8 cellular contexts compared by ENCODE assay signal in genomic region chr12:26121841-26122680, GRCh38. TPM values are rescaled to one million over a fixed set of nuclear protein-coding genes. Genes with fewer than 3 reads are reported as not detected.
DNase-seq lines count a peak whose midpoint lies in the region; ATAC-seq and TF ChIP-seq lines count a peak whose summit lies in the region.

No MANE protein-coding gene starts in this region.

- H3K27ac Mint-ChIP-seq in CD4-positive, CD25-positive, alpha-beta regulatory T cell, result no peak overlapping the region

- intact Hi-C loops in adrenal gland (cut with DNase I), result loop anchor here in 1 of 2 donors (10.0 kb wide), 1 partner anchor 153 kb away; no protein-coding TSS in a partner anchor

- H3K9me3 ChIP-seq in CD4-positive, CD25-positive, alpha-beta regulatory T cell (ENCODE audit: control insufficient read depth in 2 of 2, low read length in 2 of 2), result no peaks in the 10 kb centered on the region
- H3K9me3 ChIP-seq in NT2/D1 (ENCODE audit: insufficient read depth, low read length) (no peaks in the 10 kb centered on the region), adrenal gland (replicated peaks in 1 of 3) (no peaks in the 10 kb centered on the region), iPS DF 6.9 (ENCODE audit: control insufficient read depth, insufficient read depth, low read length) (no peaks in the 10 kb centered on the region)

- no peaks in the 10 kb centered on the region for H3K36me3 Mint-ChIP-seq in CD4-positive, CD25-positive, alpha-beta regulatory T cell

- peaks cover 0 to 41% (median 24%) of the 10 kb centered on the region in 4 donors for H3K4me1 Mint-ChIP-seq in CD4-positive, CD25-positive, alpha-beta regulatory T cell

- WGBS in adrenal gland, 4 donors, result 1 to 4% (median 3%) methylated on average over 23 to 94 of the region's 94 CpGs
- no CpG with 5 or more reads among the region's 94 CpGs for WGBS in iPS DF 6.9 (ENCODE audit: insufficient coverage, insufficient read length)

- H3K4me1 ChIP-seq in CD4-positive, CD25-positive, alpha-beta regulatory T cell (ENCODE audit: control insufficient read depth, insufficient read depth, low read length, poor library complexity, severe bottlenecking), result peaks cover 47% of the 10 kb centered on the region
- H3K4me1 ChIP-seq in NT2/D1 (ENCODE audit: insufficient read depth, insufficient read length) (peaks cover 8% of the 10 kb centered on the region), adrenal gland (replicated peaks in 1 of 2) (peaks cover 8 to 21% of the 10 kb centered on the region in 2 donors), iPS DF 6.9 (ENCODE audit: control insufficient read depth, insufficient read depth, low read length) (no peaks in the 10 kb centered on the region)

- no peaks in the 10 kb centered on the region for H3K36me3 ChIP-seq in CD4-positive, CD25-positive, alpha-beta regulatory T cell (ENCODE audit: control insufficient read depth, insufficient read depth, low read length)
- H3K36me3 ChIP-seq in NT2/D1 (ENCODE audit: insufficient read depth, insufficient read length, low read length) (no peaks in the 10 kb centered on the region), adrenal gland (replicated peaks in 1 of 2) (no peaks in the 10 kb centered on the region), iPS DF 6.9 (ENCODE audit: control insufficient read depth, insufficient read depth, low read length) (no peaks in the 10 kb centered on the region)

- no peak for TF ChIP-seq POLR2A in adrenal gland (IDR thresholded peaks at IDR 0.05)

- no peak overlapping the region for H3K27ac ChIP-seq in CD4-positive, CD25-positive, alpha-beta regulatory T cell (ENCODE audit: insufficient read depth, low read length, poor library complexity, severe bottlenecking)
- peak overlapping the region in 4 of 5 donors; percentile 54 to 99 (median 96) for H3K27ac ChIP-seq in adrenal gland
- H3K27ac ChIP-seq in iPS DF 6.9 (ENCODE audit: low read length), result no peak overlapping the region
- peak overlapping the region in 20 of 21 experiments; percentile 47 to 91 (median 81) for H3K27ac ChIP-seq in skin epidermis

- H3K27me3 ChIP-seq in CD4-positive, CD25-positive, alpha-beta regulatory T cell (ENCODE audit: control insufficient read depth, insufficient read depth, low read length), result peaks cover 52% of the 10 kb centered on the region
- H3K27me3 ChIP-seq in NT2/D1 (ENCODE audit: insufficient read depth, insufficient read length), result peaks cover 68% of the 10 kb centered on the region
- no peaks in the 10 kb centered on the region for H3K27me3 ChIP-seq in adrenal gland
- peaks cover 36% of the 10 kb centered on the region for H3K27me3 ChIP-seq in iPS DF 6.9 (ENCODE audit: control insufficient read depth, insufficient read depth, low read length)

- no peak for TF ChIP-seq CTCF in adrenal gland (IDR thresholded peaks at IDR 0.05)

- H3K9me3 Mint-ChIP-seq in CD4-positive, CD25-positive, alpha-beta regulatory T cell, result peaks cover 0 to 2% (median 0%) of the 10 kb centered on the region in 7 donors

- peak overlapping the region; percentile 44 for H3K4me3 ChIP-seq in CD4-positive, CD25-positive, alpha-beta regulatory T cell (ENCODE audit: low read depth, low read length)
- H3K4me3 ChIP-seq in NT2/D1 (ENCODE audit: insufficient read length, low read depth) (peak overlapping the region; percentile 53), adrenal gland (peak overlapping the region in 3 of 4 donors; percentile 11 to 74 (median 50)), iPS DF 6.9 (ENCODE audit: low read length) (peak overlapping the region; percentile 28; the same call in 1 of the 2 replicates), skin epidermis (peak overlapping the region; percentile 38 to 66 (median 50))

- H3K27me3 Mint-ChIP-seq in CD4-positive, CD25-positive, alpha-beta regulatory T cell, result peaks cover 83% of the 10 kb centered on the region

- H3K4me3 Mint-ChIP-seq in CD4-positive, CD25-positive, alpha-beta regulatory T cell, result peak overlapping the region; percentile 22 to 85 (median 67)

- peak; percentile 35 to 36 for ATAC-seq in CD4-positive, CD25-positive, alpha-beta regulatory T cell (ENCODE audit: low read depth in 2 of 2)
- ATAC-seq in GM21515 (IDR thresholded peaks at IDR 0.05; ENCODE audit: unreplicated experiment), result peak; percentile 24
- ATAC-seq in GM21786 (IDR thresholded peaks at IDR 0.05; ENCODE audit: unreplicated experiment), result no peak

- DNase-seq in CD4-positive, CD25-positive, alpha-beta regulatory T cell, result peak in 2 of 3 donors; percentile 30 to 47
- no peak for DNase-seq in NT2/D1 (ENCODE audit: low read depth, low spot score)
- DNase-seq in adrenal gland, result peak in 4 of 7 donors; percentile 33 to 47 (median 41)
- DNase-seq in iPS DF 6.9 (ENCODE audit: low read depth, low spot score), result no peak
- DNase-seq in NCI-H345 treated with DMSO at 0.1 percent for 48 hours (lab: John Stamatoyannopoulos, UW; ENCODE audit: unreplicated experiment), result no peak

- peak overlapping the region; percentile 78 for H3K9ac ChIP-seq in NT2/D1 (ENCODE audit: insufficient read length, low read depth)

RNA-seq across cellular contexts. Expression of gene BHLHE41, which starts 2.8 kb away (rescaled TPM):
- not detected for total RNA-seq in CD4-positive, CD25-positive, alpha-beta regulatory T cell
- polyA plus RNA-seq in CD4-positive, CD25-positive, alpha-beta regulatory T cell, result not detected
- total RNA-seq in adrenal gland, result 10 to 100 TPM in 7 of 8 donors, 1 to 10 TPM in 1; 9.9 to 62.9 (median 24.3) TPM
- 10 to 100 TPM; 14.1 to 35.1 (median 15.4) TPM for polyA plus RNA-seq in adrenal gland

Comparison
In these comparisons a context has a peak if more than half of its experiments do, and no peak if none do; other contexts are left out.
1. DNase-seq: peak in CD4-positive, CD25-positive, alpha-beta regulatory T cell (2 of 3) and adrenal gland (4 of 7); none in NT2/D1 (single experiment), iPS DF 6.9 (single experiment) and NCI-H345 treated with DMSO at 0.1 percent for 48 hours (single experiment).
2. H3K27ac ChIP-seq: peak in adrenal gland (4 of 5) and skin epidermis (20 of 21); none in CD4-positive, CD25-positive, alpha-beta regulatory T cell (single experiment) and iPS DF 6.9 (single experiment).
3. Peak in every context shown above with its lines, with median percentiles within 50 percentile points of each other: H3K4me3 ChIP-seq.